Comparison of ENCODE assay signal across 8 cellular contexts in genomic region chr16:23826528-23827244, GRCh38.
DNase-seq lines count a peak whose midpoint lies in the region; ATAC-seq and TF ChIP-seq lines count a peak whose summit lies in the region.

No MANE protein-coding gene starts in this region.

- peak; percentile 63 for ATAC-seq in GM18519 (IDR thresholded peaks at IDR 0.05; ENCODE audit: low FRiP score, unreplicated experiment)
- peak; percentile 39 for ATAC-seq in HG02798 (IDR thresholded peaks at IDR 0.05; ENCODE audit: poor library complexity, unreplicated experiment)
- no peak for ATAC-seq in GM18873 (IDR thresholded peaks at IDR 0.05; ENCODE audit: low FRiP score, unreplicated experiment)

- peak; percentile 54 for DNase-seq in medulla oblongata (ENCODE audit: extremely low spot score)
- DNase-seq in activated CD8-positive, alpha-beta memory T cell treated with anti-CD3 and anti-CD28 coated beads, Interleukin-2, amount 50 U/mL, for 4 hours: no peak
- DNase-seq in amygdala (lab: John Stamatoyannopoulos, UW): no peak
- no peak for DNase-seq in NCI-H187 (lab: John Stamatoyannopoulos, UW)

- peak; percentile 39; the same call in 1 of the 2 replicates for TF ChIP-seq POLR2A in Raji (IDR thresholded peaks at IDR 0.05; ENCODE audit: insufficient read depth, low read depth, low read length)
